In genomic region chr7:159215053-159215452, GRCh38 we compare ENCODE assay signal across 17 cellular contexts.
DNase-seq lines count a peak whose midpoint lies in the region; ATAC-seq and TF ChIP-seq lines count a peak whose summit lies in the region.
"Had no signal": no experiment of that assay in that cellular context is flagged by ENCODE, and none has a peak within 500 bp of the region (broad histone marks: within the 10 kb centered on the region; RNA-seq: fewer than 3 reads in every experiment).

No MANE protein-coding gene starts in this region.

- no peak for TF ChIP-seq POLR2A in vagina (IDR thresholded peaks at IDR 0.05)

- H3K9me3 Mint-ChIP-seq in endodermal cell: peaks cover 53% of the 10 kb centered on the region
- H3K9me3 Mint-ChIP-seq in osteocyte (ENCODE audit: unreplicated experiment): peaks cover 4% of the 10 kb centered on the region
- H3K9me3 Mint-ChIP-seq: CD4-positive, alpha-beta T cell; CD8-positive, alpha-beta T cell had no signal

- H3K4me3 Mint-ChIP-seq in endodermal cell (no peak overlapping the region), osteocyte (ENCODE audit: unreplicated experiment) (no peak overlapping the region)
- H3K4me3 Mint-ChIP-seq: B cell; CD4-positive, alpha-beta T cell; CD8-positive, alpha-beta T cell had no signal

- ATAC-seq in GM18870 (IDR thresholded peaks at IDR 0.05; ENCODE audit: unreplicated experiment): no peak
- ATAC-seq: A549; CD8-positive, alpha-beta T cell had no signal

- H3K27ac ChIP-seq in endodermal cell (ENCODE audit: low read depth, low read length) (no peak overlapping the region), vagina (no peak overlapping the region)
- H3K27ac ChIP-seq: 22Rv1; A549; BLaER1 treated with 17β-estradiol and CSF1 and Interleukin-3, amounts not matched to agents 10 nM and 100 nM; C4-2B had no signal

- H3K27me3 Mint-ChIP-seq in endodermal cell (ENCODE audit: insufficient read depth) (peaks cover 2% of the 10 kb centered on the region), osteocyte (ENCODE audit: unreplicated experiment) (no peaks in the 10 kb centered on the region)
- H3K27me3 Mint-ChIP-seq: B cell; CD4-positive, alpha-beta T cell had no signal

- H3K9me3 ChIP-seq in endodermal cell (ENCODE audit: control insufficient read depth, low read length) (peaks cover 94% of the 10 kb centered on the region), vagina (no peaks in the 10 kb centered on the region)
- H3K9me3 ChIP-seq: A549; BLaER1 treated with 17β-estradiol and CSF1 and Interleukin-3, amounts not matched to agents 10 nM and 100 nM; Caco-2 had no signal

- H3K4me3 ChIP-seq in endodermal cell (ENCODE audit: low read length) (no peak overlapping the region), vagina (no peak overlapping the region)
- H3K4me3 ChIP-seq: A549; BLaER1 treated with 17β-estradiol and CSF1 and Interleukin-3, amounts not matched to agents 10 nM and 100 nM had no signal

- H3K27me3 ChIP-seq in endodermal cell (ENCODE audit: control insufficient read depth, insufficient read depth, low read length, poor library complexity, severe bottlenecking) (no peaks in the 10 kb centered on the region), vagina (no peaks in the 10 kb centered on the region)
- H3K27me3 ChIP-seq: BLaER1 treated with 17β-estradiol and CSF1 and Interleukin-3, amounts not matched to agents 10 nM and 100 nM had no signal

- H3K36me3 ChIP-seq in endodermal cell (ENCODE audit: control insufficient read depth, insufficient read depth, low read length) (no peaks in the 10 kb centered on the region), vagina (no peaks in the 10 kb centered on the region)
- H3K36me3 ChIP-seq: BLaER1 treated with 17β-estradiol and CSF1 and Interleukin-3, amounts not matched to agents 10 nM and 100 nM had no signal

- no peak overlapping the region for H3K27ac Mint-ChIP-seq in endodermal cell
- no peak overlapping the region for H3K27ac Mint-ChIP-seq in osteocyte (ENCODE audit: unreplicated experiment)
- H3K27ac Mint-ChIP-seq: B cell; CD4-positive, alpha-beta T cell; CD8-positive, alpha-beta T cell had no signal

- H3K4me1 ChIP-seq in endodermal cell (ENCODE audit: control insufficient read depth, insufficient read depth, low read length): no peaks in the 10 kb centered on the region
- peaks cover 10% of the 10 kb centered on the region for H3K4me1 ChIP-seq in vagina
- H3K4me1 ChIP-seq: A549, Caco-2 had no signal

- WGBS in endodermal cell (ENCODE audit: insufficient coverage in 1 of 2, insufficient read length in 1 of 2), 2 experiments: 73 to 77% methylated on average over 4 of the region's 4 CpGs

- no peak overlapping the region for H3K9ac ChIP-seq in endodermal cell (ENCODE audit: extremely low read depth, low read length, poor library complexity, severe bottlenecking)
- H3K9ac ChIP-seq: BLaER1 treated with 17β-estradiol and CSF1 and Interleukin-3, amounts not matched to agents 10 nM and 100 nM had no signal

- DNase-seq in endodermal cell: peak; percentile 24
- DNase-seq in osteocyte (ENCODE audit: extremely low spot score, unreplicated experiment): peak; percentile 57
- DNase-seq in vagina (ENCODE audit: extremely low spot score in 2 of 2): peak; percentile 29 to 77
- DNase-seq in SHP77 treated with DMSO at 0.1 percent for 48 hours (lab: John Stamatoyannopoulos, UW): no peak
- DNase-seq: AML-193; Caco-2; Calu3; CD4-positive, alpha-beta T cell; CD8-positive, alpha-beta T cell; DMS79 treated with DMSO at 0.1 percent for 48 hours; GF-D8 had no signal

- intact Hi-C loops in vagina (cut with DNase I): no loop called here

- no peaks in the 10 kb centered on the region for H3K4me1 Mint-ChIP-seq in endodermal cell
- H3K4me1 Mint-ChIP-seq in osteocyte (ENCODE audit: unreplicated experiment): no peaks in the 10 kb centered on the region
- H3K4me1 Mint-ChIP-seq: B cell had no signal

- TF ChIP-seq CTCF in endodermal cell (conservative IDR thresholded peaks at IDR 0.05) (no peak), osteocyte (IDR thresholded peaks at IDR 0.05) (no peak), vagina (IDR thresholded peaks at IDR 0.05) (no peak)

- H3K36me3 Mint-ChIP-seq in endodermal cell (ENCODE audit: low read depth): no peaks in the 10 kb centered on the region
- H3K36me3 Mint-ChIP-seq in osteocyte (ENCODE audit: unreplicated experiment): no peaks in the 10 kb centered on the region
- H3K36me3 Mint-ChIP-seq: CD8-positive, alpha-beta T cell had no signal
